2 cellular contexts compared by ENCODE assay signal in genomic region chr3:42117175-42118008, GRCh38.
TF ChIP-seq lines count a peak whose summit lies in the region.

No MANE protein-coding gene starts in this region.

TF ChIP-seq in IMR-90, 13 proteins besides CTCF, POLR2A, EP300 and RAD21:
- TF ChIP-seq CHD1 (IDR thresholded peaks at IDR 0.05; ENCODE audit: low read depth, low read length) (no peak), SMC3 (IDR thresholded peaks at IDR 0.05; ENCODE audit: low read depth, low read length) (peak; percentile 38; the same call in 1 of the 2 replicates), BHLHE40 (IDR thresholded peaks at IDR 0.05; ENCODE audit: low read depth, low read length) (peak; percentile 80)

TF ChIP-seq in HepG2, 621 proteins besides CTCF, POLR2A, EP300 and RAD21:
- TF ChIP-seq STAG1 (CRISPR knock-in tag; IDR thresholded peaks at IDR 0.05) = peak; percentile 79
- no peak for TF ChIP-seq HNF1A (IDR thresholded peaks at IDR 0.05; ENCODE audit: low read depth)
- TF ChIP-seq HNF1A (CRISPR knock-in tag; IDR thresholded peaks at IDR 0.05; ENCODE audit: borderline replicate concordance) = no peak
- TF ChIP-seq SMC3 (IDR thresholded peaks at IDR 0.05; ENCODE audit: low read length) = peak; percentile 75
- no peak for TF ChIP-seq ZMAT5 (CRISPR knock-in tag; IDR thresholded peaks at IDR 0.05; ENCODE audit: borderline replicate concordance, low read depth)
- no peak for TF ChIP-seq ZNF33A (CRISPR knock-in tag; IDR thresholded peaks at IDR 0.05; ENCODE audit: borderline replicate concordance)
- TF ChIP-seq ZNF768 (CRISPR knock-in tag; IDR thresholded peaks at IDR 0.05) = 0 out of 2 replicates have a peak, but pooled peaks have one; percentile 28
- no peak for TF ChIP-seq AHDC1 (CRISPR knock-in tag; IDR thresholded peaks at IDR 0.05; ENCODE audit: borderline replicate concordance)
- TF ChIP-seq ZC3H4 (CRISPR knock-in tag; IDR thresholded peaks at IDR 0.05; ENCODE audit: borderline replicate concordance) = no peak
- TF ChIP-seq ZNF687 (CRISPR knock-in tag; IDR thresholded peaks at IDR 0.05) = peak; percentile 28
- TF ChIP-seq GATA4 (IDR thresholded peaks at IDR 0.05; ENCODE audit: borderline replicate concordance, low read depth) = no peak
